18 cellular contexts compared by ENCODE assay signal in genomic region chr2:137862651-137863050, GRCh38.
DNase-seq lines count a peak whose midpoint lies in the region; ATAC-seq, FAIRE-seq and TF ChIP-seq lines count a peak whose summit lies in the region.
"Had no signal": no experiment of that assay in that cellular context is flagged by ENCODE, and none has a peak within 500 bp of the region (broad histone marks: within the 10 kb centered on the region; RNA-seq: fewer than 3 reads in every experiment).

No MANE protein-coding gene starts in this region.

- H3K36me3 Mint-ChIP-seq in GM23338 (ENCODE audit: low read depth) (no peaks in the 10 kb centered on the region), WTC11 (no peaks in the 10 kb centered on the region)
- H3K36me3 Mint-ChIP-seq in natural killer cell treated with Interleukin-12 subunit alpha and Interleukin-12 subunit beta and Interleukin-15 and Interleukin-18, amount 100 ng/mL, for 72 hours = no peaks in the 10 kb centered on the region
- no peaks in the 10 kb centered on the region for H3K36me3 Mint-ChIP-seq in activated T-cell treated with anti-CD3 and anti-CD28 coated beads, Interleukin-2, amount 50 U/mL, for 72 hours (ENCODE audit: insufficient read depth in 2 of 2)
- H3K36me3 Mint-ChIP-seq: CD14-positive monocyte; CD8-positive, alpha-beta T cell had no signal

- H2BK5ac ChIP-seq in neuronal stem cell (ENCODE audit: low read length) = no peak overlapping the region

- no peak overlapping the region for H2BK120ac ChIP-seq in neuronal stem cell (ENCODE audit: low read depth, low read length)

- no peaks in the 10 kb centered on the region for H3K79me2 ChIP-seq in GM23338 (replicated peaks; ENCODE audit: insufficient read depth)

- no peak overlapping the region for H4K8ac ChIP-seq in neuronal stem cell (ENCODE audit: low read depth, low read length)

- no peaks in the 10 kb centered on the region for H3K9me2 ChIP-seq in GM23338 (ENCODE audit: insufficient read depth)

- H4K91ac ChIP-seq in neuronal stem cell (ENCODE audit: low read depth, low read length, poor library complexity) = no peak overlapping the region

- H3K27ac ChIP-seq in GM23338 (ENCODE audit: low read depth) = no peak overlapping the region
- peak overlapping the region; percentile 33 for H3K27ac ChIP-seq in neuronal stem cell (replicated peaks; ENCODE audit: low read length)
- H3K27ac ChIP-seq in suprapubic skin = no peak overlapping the region
- H3K27ac ChIP-seq: 22Rv1, KMS-11 had no signal

- no peak overlapping the region for H3K4ac ChIP-seq in neuronal stem cell (ENCODE audit: low read length)

- no peaks in the 10 kb centered on the region for H4K20me1 ChIP-seq in GM23338 (replicated peaks; ENCODE audit: insufficient read depth)

- H2AFZ ChIP-seq in GM23338 = peak overlapping the region; percentile 49; the same call in 1 of the 2 replicates
- no peak overlapping the region for H2AFZ ChIP-seq in neuronal stem cell (ENCODE audit: low read length)

- H3K4me2 ChIP-seq in GM23338 (no peak overlapping the region), neuronal stem cell (ENCODE audit: insufficient read depth, low read length, poor library complexity, severe bottlenecking) (no peak overlapping the region)
- H3K4me2 ChIP-seq: KMS-11 had no signal

- POLR2A ChIA-PET in WTC11 (lab: Charles Lee) = no interaction called here

- no peak overlapping the region for H3K18ac ChIP-seq in neuronal stem cell (ENCODE audit: low read length)

- H3K27ac Mint-ChIP-seq in GM23338 (0 out of 2 replicates have a peak overlapping the region, but pooled peaks have one; percentile 3), WTC11 (0 out of 2 replicates have a peak overlapping the region, but pooled peaks have one; percentile 17)
- H3K27ac Mint-ChIP-seq in natural killer cell treated with Interleukin-12 subunit alpha and Interleukin-12 subunit beta and Interleukin-15 and Interleukin-18, amount 100 ng/mL, for 72 hours = no peak overlapping the region
- H3K27ac Mint-ChIP-seq in activated T-cell treated with anti-CD3 and anti-CD28 coated beads, Interleukin-2, amount 50 U/mL, for 72 hours = no peak overlapping the region
- H3K27ac Mint-ChIP-seq: CD8-positive, alpha-beta T cell had no signal

- no peak overlapping the region for H2BK12ac ChIP-seq in neuronal stem cell (ENCODE audit: low read length)

- H3K27me3 ChIP-seq in GM23338 (ENCODE audit: insufficient read depth) = no peaks in the 10 kb centered on the region
- H3K27me3 ChIP-seq in neuronal stem cell (ENCODE audit: control insufficient read depth in 3 of 3, insufficient read depth in 3 of 3, low read depth in 1 of 3, low read length in 3 of 3) = no peaks in the 10 kb centered on the region
- no peaks in the 10 kb centered on the region for H3K27me3 ChIP-seq in suprapubic skin

- H3K4me1 ChIP-seq in GM23338 (ENCODE audit: insufficient read depth) (peaks cover 7% of the 10 kb centered on the region), neuronal stem cell (ENCODE audit: control insufficient read depth in 2 of 2, insufficient read depth in 1 of 2, low read depth in 1 of 2, low read length in 2 of 2) (no peaks in the 10 kb centered on the region), suprapubic skin (no peaks in the 10 kb centered on the region)

- no peak overlapping the region for H3K9ac ChIP-seq in neuronal stem cell (ENCODE audit: low read depth, low read length, poor library complexity)
- H3K9ac ChIP-seq: KMS-11 had no signal

- DNase-seq in GM18507 (ENCODE audit: extremely low spot score, insufficient read length, low read depth) = no peak
- peak; percentile 17 for DNase-seq in GM23338 (ENCODE audit: low spot score)
- no peak for DNase-seq in WTC11 (ENCODE audit: low spot score)
- peak; percentile 15 for DNase-seq in neuronal stem cell (ENCODE audit: low spot score)
- no peak for DNase-seq in natural killer cell treated with Interleukin-12 subunit alpha and Interleukin-12 subunit beta and Interleukin-15 and Interleukin-18, amount 100 ng/mL, for 72 hours (ENCODE audit: low spot score)
- DNase-seq in suprapubic skin (ENCODE audit: low spot score in 2 of 2) = no peak
- no peak for DNase-seq in activated T-cell treated with anti-CD3 and anti-CD28 coated beads, Interleukin-2, amount 50 U/mL, for 72 hours
- DNase-seq: Caco-2, DND-41, GDM1 had no signal

- no peak overlapping the region for H3K23ac ChIP-seq in neuronal stem cell (ENCODE audit: low read depth, low read length, poor library complexity)

- H3K4me3 ChIP-seq in GM23338 = no peak overlapping the region
- no peak overlapping the region for H3K4me3 ChIP-seq in neuronal stem cell (ENCODE audit: low read length in 2 of 2)
- no peak overlapping the region for H3K4me3 ChIP-seq in suprapubic skin

- no peak overlapping the region for H3K14ac ChIP-seq in neuronal stem cell (ENCODE audit: low read length)

- no peak for TF ChIP-seq EP300 in suprapubic skin (IDR thresholded peaks at IDR 0.05)

- TF ChIP-seq POLR2A in suprapubic skin (IDR thresholded peaks at IDR 0.05) = no peak

- TF ChIP-seq CTCF in GM23338 (conservative IDR thresholded peaks at IDR 0.05; ENCODE audit: low read depth in 2 of 2) (no peak), WTC11 (IDR thresholded peaks at IDR 0.05) (no peak), suprapubic skin (IDR thresholded peaks at IDR 0.05) (no peak)

- no peak overlapping the region for H2AK5ac ChIP-seq in neuronal stem cell (ENCODE audit: low read depth, low read length)

- peak; percentile 36 for FAIRE-seq in GM18507 (lab: Jason Lieb, UNC)
- FAIRE-seq: H54, HepG2, HTR-8/SVneo had no signal

- H3K36me3 ChIP-seq in GM23338 (ENCODE audit: insufficient read depth) = no peaks in the 10 kb centered on the region
- H3K36me3 ChIP-seq in neuronal stem cell (replicated peaks in 1 of 2; ENCODE audit: control insufficient read depth in 2 of 2, insufficient read depth in 2 of 2, low read length in 2 of 2) = no peaks in the 10 kb centered on the region
- H3K36me3 ChIP-seq in suprapubic skin = no peaks in the 10 kb centered on the region

- no peaks in the 10 kb centered on the region for H3K9me3 ChIP-seq in neuronal stem cell (replicated peaks in 1 of 2; ENCODE audit: control insufficient read depth in 2 of 2, insufficient read depth in 1 of 2, low read depth in 1 of 2, low read length in 2 of 2)
- no peaks in the 10 kb centered on the region for H3K9me3 ChIP-seq in suprapubic skin
- H3K9me3 ChIP-seq: Caco-2 had no signal

- H3K4me3 Mint-ChIP-seq in GM23338 = no peak overlapping the region
- H3K4me3 Mint-ChIP-seq in WTC11 = no peak overlapping the region
- H3K4me3 Mint-ChIP-seq in natural killer cell treated with Interleukin-12 subunit alpha and Interleukin-12 subunit beta and Interleukin-15 and Interleukin-18, amount 100 ng/mL, for 72 hours = no peak overlapping the region
- H3K4me3 Mint-ChIP-seq in activated T-cell treated with anti-CD3 and anti-CD28 coated beads, Interleukin-2, amount 50 U/mL, for 72 hours = no peak overlapping the region
- H3K4me3 Mint-ChIP-seq: CD14-positive monocyte; CD8-positive, alpha-beta T cell had no signal

- no peaks in the 10 kb centered on the region for H3F3A ChIP-seq in GM23338 (replicated peaks; ENCODE audit: low read depth)

- CTCF ChIA-PET in WTC11 (lab: Charles Lee) = interaction anchor here (1.3 to 1.5 kb wide), 3 partner anchors 24 to 964 kb away, joined by 3 to 4 read pairs (median 4); no protein-coding TSS in a partner anchor

- no peaks in the 10 kb centered on the region for H3K79me1 ChIP-seq in neuronal stem cell (ENCODE audit: low read depth, low read length)

- no peak overlapping the region for H2BK15ac ChIP-seq in neuronal stem cell (ENCODE audit: low read length)

- WGBS in neuronal stem cell (ENCODE audit: extremely low coverage in 2 of 2, insufficient read length in 2 of 2, insufficient replicate concordance in 1 of 2), 2 donors = no CpG with 5 or more reads among the region's 2 CpGs
- WGBS in suprapubic skin = 70% methylated on average over 2 of the region's 2 CpGs

- H3K27me3 Mint-ChIP-seq in GM23338 (ENCODE audit: insufficient read depth, low read depth, poor library complexity) (no peaks in the 10 kb centered on the region), WTC11 (ENCODE audit: low read depth) (no peaks in the 10 kb centered on the region)
- H3K27me3 Mint-ChIP-seq in natural killer cell treated with Interleukin-12 subunit alpha and Interleukin-12 subunit beta and Interleukin-15 and Interleukin-18, amount 100 ng/mL, for 72 hours = no peaks in the 10 kb centered on the region
- H3K27me3 Mint-ChIP-seq in activated T-cell treated with anti-CD3 and anti-CD28 coated beads, Interleukin-2, amount 50 U/mL, for 72 hours (ENCODE audit: low read depth) = no peaks in the 10 kb centered on the region

- H3K4me1 Mint-ChIP-seq in GM23338 = peaks cover 29% of the 10 kb centered on the region
- peaks cover 26% of the 10 kb centered on the region for H3K4me1 Mint-ChIP-seq in WTC11
- H3K4me1 Mint-ChIP-seq in natural killer cell treated with Interleukin-12 subunit alpha and Interleukin-12 subunit beta and Interleukin-15 and Interleukin-18, amount 100 ng/mL, for 72 hours (ENCODE audit: low read depth in 2 of 2) = no peaks in the 10 kb centered on the region
- H3K4me1 Mint-ChIP-seq in activated T-cell treated with anti-CD3 and anti-CD28 coated beads, Interleukin-2, amount 50 U/mL, for 72 hours (ENCODE audit: low read depth) = no peaks in the 10 kb centered on the region
- H3K4me1 Mint-ChIP-seq: CD14-positive monocyte had no signal

- H3K9me3 Mint-ChIP-seq in GM23338 = no peaks in the 10 kb centered on the region
- no peaks in the 10 kb centered on the region for H3K9me3 Mint-ChIP-seq in WTC11
- H3K9me3 Mint-ChIP-seq in natural killer cell treated with Interleukin-12 subunit alpha and Interleukin-12 subunit beta and Interleukin-15 and Interleukin-18, amount 100 ng/mL, for 72 hours = no peaks in the 10 kb centered on the region
- H3K9me3 Mint-ChIP-seq in activated T-cell treated with anti-CD3 and anti-CD28 coated beads, Interleukin-2, amount 50 U/mL, for 72 hours = no peaks in the 10 kb centered on the region
- H3K9me3 Mint-ChIP-seq: CD14-positive monocyte; CD8-positive, alpha-beta T cell had no signal

- ATAC-seq in GM23338 (peak; percentile 52; the same call in 2 of the 3 replicates), WTC11 (peak; percentile 68)
- no peak for ATAC-seq in natural killer cell treated with Interleukin-12 subunit alpha and Interleukin-12 subunit beta and Interleukin-15 and Interleukin-18, amount 100 ng/mL, for 72 hours
- no peak for ATAC-seq in activated T-cell treated with anti-CD3 and anti-CD28 coated beads, Interleukin-2, amount 50 U/mL, for 72 hours (replicated peaks in 1 of 2)
- ATAC-seq: CD8-positive, alpha-beta T cell; HCT116; HepG2 had no signal

TF ChIP-seq in WTC11, 78 proteins besides CTCF, POLR2A, EP300 and RAD21 (continues in another document):
- TF ChIP-seq SMAD4 (CRISPR knock-in tag; IDR thresholded peaks at IDR 0.05) (no peak), ZNF219 (CRISPR knock-in tag; IDR thresholded peaks at IDR 0.05; ENCODE audit: borderline replicate concordance) (no peak), E2F5 (CRISPR knock-in tag; IDR thresholded peaks at IDR 0.05) (no peak)

Comparison
In these comparisons a context has a peak if more than half of its experiments do, and no peak if none do; other contexts are left out.
1. DNase-seq: peak in GM23338 (single experiment) and neuronal stem cell (single experiment); none in GM18507 (single experiment), WTC11 (single experiment), natural killer cell treated with Interleukin-12 subunit alpha and Interleukin-12 subunit beta and Interleukin-15 and Interleukin-18, amount 100 ng/mL, for 72 hours (single experiment), suprapubic skin (0 of 2) and activated T-cell treated with anti-CD3 and anti-CD28 coated beads, Interleukin-2, amount 50 U/mL, for 72 hours (0 of 2).
2. ATAC-seq: peak in GM23338 (single experiment) and WTC11 (single experiment); none in natural killer cell treated with Interleukin-12 subunit alpha and Interleukin-12 subunit beta and Interleukin-15 and Interleukin-18, amount 100 ng/mL, for 72 hours (0 of 2) and activated T-cell treated with anti-CD3 and anti-CD28 coated beads, Interleukin-2, amount 50 U/mL, for 72 hours (0 of 2).
3. H3K27ac Mint-ChIP-seq: peak in GM23338 (single experiment) and WTC11 (single experiment); none in natural killer cell treated with Interleukin-12 subunit alpha and Interleukin-12 subunit beta and Interleukin-15 and Interleukin-18, amount 100 ng/mL, for 72 hours (0 of 2) and activated T-cell treated with anti-CD3 and anti-CD28 coated beads, Interleukin-2, amount 50 U/mL, for 72 hours (single experiment).